In genomic region chr6:3005874-3006273, GRCh38 we compare ENCODE assay signal across 17 cellular contexts. TPM values are rescaled to one million over a fixed set of nuclear protein-coding genes. Genes with fewer than 3 reads are reported as not detected.
DNase-seq lines count a peak whose midpoint lies in the region; ATAC-seq, FAIRE-seq and TF ChIP-seq lines count a peak whose summit lies in the region.
"Had no signal": no experiment of that assay in that cellular context is flagged by ENCODE, and none has a peak within 500 bp of the region (broad histone marks: within the 10 kb centered on the region; RNA-seq: fewer than 3 reads in every experiment).

No MANE protein-coding gene starts in this region.

- CTCF ChIA-PET in Caco-2 (lab: Charles Lee), result no interaction called here

- H2AFZ ChIP-seq in GM23338, result no peak overlapping the region

- H3K4me3 ChIP-seq in GM23338 (no peak overlapping the region), HUES48 (ENCODE audit: low read depth, low read length) (no peak overlapping the region), kidney (ENCODE audit: low read length in 2 of 2) (no peak overlapping the region), suprapubic skin (no peak overlapping the region), Caco-2 (ENCODE audit: low read depth, low read length) (no peak overlapping the region)

- peaks cover 19% of the 10 kb centered on the region for H3K79me2 ChIP-seq in GM23338 (replicated peaks; ENCODE audit: insufficient read depth)

- no peak overlapping the region for H3K4me2 ChIP-seq in GM23338

- ATAC-seq in GM23338, result no peak
- ATAC-seq: HepG2 had no signal

- intact Hi-C loops in kidney (cut with DNase I), result no loop called here
- intact Hi-C loops in Caco-2 (cut with micrococcal nuclease; ENCODE audit: unreplicated experiment), result no loop called here

- peaks cover 17% of the 10 kb centered on the region for H3K9me3 Mint-ChIP-seq in GM23338
- peaks cover 2% of the 10 kb centered on the region for H3K9me3 Mint-ChIP-seq in Caco-2 (ENCODE audit: unreplicated experiment)

- H3K36me3 ChIP-seq in GM23338 (ENCODE audit: insufficient read depth), result peaks cover 17% of the 10 kb centered on the region
- peaks cover 47% of the 10 kb centered on the region for H3K36me3 ChIP-seq in HUES48 (ENCODE audit: control insufficient read depth, insufficient read depth, low read length)
- H3K36me3 ChIP-seq in kidney (ENCODE audit: control insufficient read depth in 1 of 2, insufficient read depth in 2 of 2, low read length in 2 of 2), result peaks cover 25 to 43% of the 10 kb centered on the region in 2 donors
- peaks cover 59% of the 10 kb centered on the region for H3K36me3 ChIP-seq in suprapubic skin
- no peaks in the 10 kb centered on the region; the same call in none of the 2 replicates for H3K36me3 ChIP-seq in Caco-2 (ENCODE audit: control insufficient read depth, insufficient read depth, low read length)

- no peak for FAIRE-seq in kidney (lab: Jason Lieb, UNC)
- FAIRE-seq: A204.1, D721Med, GM12892, HepG2 had no signal

- H3K4me1 ChIP-seq in GM23338 (ENCODE audit: insufficient read depth) (peaks cover 51% of the 10 kb centered on the region), HUES48 (ENCODE audit: control insufficient read depth, insufficient read depth, low read length) (peaks cover 32% of the 10 kb centered on the region), kidney (ENCODE audit: control insufficient read depth in 1 of 2, insufficient read depth in 1 of 2, low read depth in 1 of 2, low read length in 2 of 2) (no peaks in the 10 kb centered on the region), suprapubic skin (peaks cover 18% of the 10 kb centered on the region), Caco-2 (peaks cover 22% of the 10 kb centered on the region)

- H3K9me3 ChIP-seq in HUES48 (ENCODE audit: control insufficient read depth, insufficient read depth, low read length) (peaks cover 7% of the 10 kb centered on the region), kidney (ENCODE audit: control insufficient read depth in 1 of 2, low read length in 2 of 2) (no peaks in the 10 kb centered on the region), suprapubic skin (no peaks in the 10 kb centered on the region), Caco-2 (no peaks in the 10 kb centered on the region)

- H3K4me1 Mint-ChIP-seq in GM23338, result peaks cover 66% of the 10 kb centered on the region
- H3K4me1 Mint-ChIP-seq in Caco-2 (ENCODE audit: low read depth, unreplicated experiment), result peaks cover 17% of the 10 kb centered on the region

- WGBS in suprapubic skin, result 97% methylated on average over 5 of the region's 9 CpGs

- 0 out of 2 replicates have a peak, but pooled peaks cover 11% of the 10 kb centered on the region for H3F3A ChIP-seq in GM23338 (replicated peaks; ENCODE audit: low read depth)

- H3K27ac Mint-ChIP-seq in GM23338 (peak overlapping the region; percentile 76), Caco-2 (ENCODE audit: unreplicated experiment) (no peak overlapping the region)
- H3K27ac Mint-ChIP-seq: B cell; CD4-positive, alpha-beta memory T cell had no signal

- TF ChIP-seq CTCF in GM23338 (conservative IDR thresholded peaks at IDR 0.05; ENCODE audit: low read depth in 2 of 2), result no peak
- no peak for TF ChIP-seq CTCF in kidney (IDR thresholded peaks at IDR 0.05; ENCODE audit: borderline replicate concordance, extremely low read depth, insufficient read depth)
- TF ChIP-seq CTCF in suprapubic skin (IDR thresholded peaks at IDR 0.05), result no peak
- no peak for TF ChIP-seq CTCF in Caco-2 (IDR thresholded peaks at IDR 0.05; ENCODE audit: insufficient read depth in 1 of 2, low read depth in 1 of 2, low read length in 1 of 2, severe bottlenecking in 1 of 2, unreplicated experiment in 1 of 2)

- H3K36me3 Mint-ChIP-seq in GM23338 (ENCODE audit: low read depth) (peaks cover 94% of the 10 kb centered on the region), Caco-2 (ENCODE audit: insufficient read depth, unreplicated experiment) (peaks cover 51% of the 10 kb centered on the region)

- no peak for TF ChIP-seq EP300 in suprapubic skin (IDR thresholded peaks at IDR 0.05)

- DNase-seq in GM23338 (ENCODE audit: low spot score) (no peak), kidney (peak; percentile 46), suprapubic skin (ENCODE audit: low spot score in 2 of 2) (peak; percentile 43 to 49), glomerular visceral epithelial cell (ENCODE audit: extremely low spot score) (no peak), NCI-H510A treated with DMSO at 0.1 percent for 48 hours (lab: John Stamatoyannopoulos, UW) (no peak), Caco-2 (no peak)
- DNase-seq: CD4-positive, alpha-beta memory T cell; DMS153; DND-41; GDM1 had no signal

- no TSS peak for BruUV-seq in Caco-2 (replicated peaks; lab: Mats Ljungman, UMichigan)

- no peak for TF ChIP-seq POLR2A in suprapubic skin (IDR thresholded peaks at IDR 0.05)

- H3K9me2 ChIP-seq in GM23338 (ENCODE audit: insufficient read depth), result no peaks in the 10 kb centered on the region

- H3K27ac ChIP-seq in GM23338 (ENCODE audit: low read depth), result peak overlapping the region; percentile 53; the same call in 1 of the 2 replicates
- H3K27ac ChIP-seq in HUES48 (ENCODE audit: low read depth, low read length), result peak overlapping the region; percentile 8
- H3K27ac ChIP-seq in kidney (ENCODE audit: low read depth in 2 of 2, low read length in 2 of 2), result no peak overlapping the region
- no peak overlapping the region for H3K27ac ChIP-seq in suprapubic skin
- H3K27ac ChIP-seq: C4-2B had no signal

- POLR2A ChIA-PET in Caco-2 (lab: Charles Lee), result no interaction called here

- H3K27me3 ChIP-seq in GM23338 (ENCODE audit: insufficient read depth) (no peaks in the 10 kb centered on the region), HUES48 (ENCODE audit: control insufficient read depth, insufficient read depth, low read length) (no peaks in the 10 kb centered on the region), suprapubic skin (no peaks in the 10 kb centered on the region), Caco-2 (replicated peaks; ENCODE audit: control insufficient read depth, insufficient read depth, low read length) (no peaks in the 10 kb centered on the region)

- H3K9ac ChIP-seq in HUES48 (ENCODE audit: low read depth, low read length) (no peak overlapping the region), kidney (ENCODE audit: low read length in 2 of 2) (no peak overlapping the region)

- no peaks in the 10 kb centered on the region; the same call in 1 of the 2 replicates for H4K20me1 ChIP-seq in GM23338 (replicated peaks; ENCODE audit: insufficient read depth)

- H3K27me3 Mint-ChIP-seq in GM23338 (ENCODE audit: insufficient read depth, low read depth, poor library complexity) (peaks cover 14% of the 10 kb centered on the region), Caco-2 (ENCODE audit: insufficient read depth, unreplicated experiment) (no peaks in the 10 kb centered on the region)
- H3K27me3 Mint-ChIP-seq: B cell; CD4-positive, alpha-beta memory T cell had no signal

- H3K4me3 Mint-ChIP-seq in GM23338 (no peak overlapping the region), Caco-2 (ENCODE audit: unreplicated experiment) (no peak overlapping the region)
- H3K4me3 Mint-ChIP-seq: B cell; CD4-positive, alpha-beta memory T cell had no signal

TF ChIP-seq in GM23338, 12 proteins besides CTCF, POLR2A, EP300 and RAD21:
- TF ChIP-seq ZNF331 (CRISPR knock-in tag; IDR thresholded peaks at IDR 0.05; ENCODE audit: low read depth) (no peak), EZH2 (IDR thresholded peaks at IDR 0.05; ENCODE audit: low read depth, unreplicated experiment) (no peak), EZH2phosphoT487 (IDR thresholded peaks at IDR 0.05; ENCODE audit: unreplicated experiment) (no peak), JUNB (IDR thresholded peaks at IDR 0.05; ENCODE audit: unreplicated experiment) (no peak), POLR2AphosphoS5 (IDR thresholded peaks at IDR 0.05; ENCODE audit: low read depth) (no peak), ZNF114 (CRISPR knock-in tag; IDR thresholded peaks at IDR 0.05) (no peak), NANOG (IDR thresholded peaks at IDR 0.05; ENCODE audit: borderline replicate concordance) (no peak)

RNA-seq across cellular contexts. Expression of gene NQO2, which starts 6.2 kb away (rescaled TPM):
- 117 and 125 TPM in 2 replicates for total RNA-seq in GM23338 (2014; rRNA removed; shearing (Covaris generic))
- polyA plus RNA-seq in GM23338 (2016; fragmentation: Nextera tagmentation; extraction: Ambion mirVana) (159 and 173 TPM in 2 replicates), kidney (ENCODE audit: insufficient read depth, low read depth, low replicate concordance) (291 TPM)
- total RNA-seq in kidney (37.0 TPM), suprapubic skin (10 to 100 TPM; 22.8 to 40.4 (median 38.3) TPM), Caco-2 (2022) (35.8 and 37.2 TPM in 2 replicates)

RNA-seq across cellular contexts. Expression of gene SERPINB6, which starts 34.5 kb away (rescaled TPM):
- 37.6 and 38.5 TPM in 2 replicates for total RNA-seq in GM23338 (2014; rRNA removed; shearing (Covaris generic))
- polyA plus RNA-seq in GM23338 (2016; fragmentation: Nextera tagmentation; extraction: Ambion mirVana), result 25.9 and 26.0 TPM in 2 replicates
- 136 TPM for total RNA-seq in kidney
- 212 TPM for polyA plus RNA-seq in kidney (ENCODE audit: insufficient read depth, low read depth, low replicate concordance)
- 10 to 100 TPM; 26.8 to 53.4 (median 36.8) TPM for total RNA-seq in suprapubic skin
- 57.0 and 60.0 TPM in 2 replicates for total RNA-seq in Caco-2 (2022)

Comparison
In these comparisons a context has a peak if more than half of its experiments do, and no peak if none do; other contexts are left out.
1. DNase-seq: peak in kidney (single experiment) and suprapubic skin (2 of 2); none in GM23338 (single experiment), glomerular visceral epithelial cell (single experiment), NCI-H510A treated with DMSO at 0.1 percent for 48 hours (single experiment) and Caco-2 (0 of 2).
2. H3K27ac ChIP-seq: peak in GM23338 (single experiment) and HUES48 (single experiment); none in kidney (0 of 2) and suprapubic skin (single experiment).